In genomic region chr14:69481815-69482568, GRCh38 we compare ENCODE assay signal across 1 cellular context.
TF ChIP-seq lines count a peak whose summit lies in the region.

No MANE protein-coding gene starts in this region.

TF ChIP-seq in GM23338, 12 proteins besides CTCF, POLR2A, EP300 and RAD21 (continued from another document):
- no peak for TF ChIP-seq POLR2AphosphoS5 (IDR thresholded peaks at IDR 0.05; ENCODE audit: low read depth)
- TF ChIP-seq JUNB (IDR thresholded peaks at IDR 0.05; ENCODE audit: unreplicated experiment) = no peak
- TF ChIP-seq EZH2 (IDR thresholded peaks at IDR 0.05; ENCODE audit: low read depth, unreplicated experiment) = no peak
- TF ChIP-seq ETS1 (IDR thresholded peaks at IDR 0.05) = no peak
- TF ChIP-seq NANOG (IDR thresholded peaks at IDR 0.05; ENCODE audit: borderline replicate concordance) = no peak
